8 cellular contexts compared by ENCODE assay signal in the genomic region with DNA sequence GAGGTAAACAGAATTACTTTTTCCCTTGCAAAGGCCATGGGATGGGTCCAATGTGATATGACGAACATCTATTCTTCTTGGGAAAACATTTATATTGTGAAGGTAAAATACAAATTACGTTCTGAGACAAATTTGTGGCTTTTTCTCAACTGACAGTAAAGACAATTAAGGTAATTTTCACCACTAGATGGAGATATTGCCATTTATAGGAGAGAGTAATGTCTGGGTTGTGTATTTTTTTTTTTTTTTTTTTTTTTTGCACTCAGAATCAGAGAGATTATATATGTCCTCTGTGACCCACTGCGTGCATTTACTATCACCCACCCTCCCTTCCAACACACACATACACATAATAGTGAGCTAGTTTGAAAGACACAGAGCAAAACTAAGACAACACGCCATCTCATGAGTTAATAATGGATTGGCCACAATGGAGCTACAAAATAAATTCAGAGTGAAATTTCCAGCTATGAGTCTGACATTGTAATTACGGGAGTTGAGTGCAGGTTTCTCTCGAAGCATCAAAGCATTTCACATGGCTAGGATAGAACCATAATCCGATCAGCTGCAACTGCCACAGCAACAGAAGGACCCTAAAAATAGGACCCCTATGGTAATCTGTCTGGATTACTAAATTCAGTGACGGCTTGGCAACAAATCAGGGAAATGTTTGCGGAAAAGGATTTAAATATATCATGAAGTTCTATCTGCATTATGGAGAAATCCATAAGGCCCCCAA. TPM values are rescaled to one million over a fixed set of nuclear protein-coding genes. Genes with fewer than 3 reads are reported as not detected.
DNase-seq lines count a peak whose midpoint lies in the region; ATAC-seq and TF ChIP-seq lines count a peak whose summit lies in the region.

No MANE protein-coding gene starts in this region.

- DNase-seq in HEK293T (ENCODE audit: extremely low spot score) (peak; percentile 26), NCI-H82 treated with DMSO at 0.1 percent for 48 hours (lab: John Stamatoyannopoulos, UW; ENCODE audit: unreplicated experiment) (peak; percentile 92), choroid plexus epithelial cell (ENCODE audit: low read depth) (peak; percentile 63), neural crest cell (ENCODE audit: low read depth, low spot score) (no peak), COLO668 (lab: John Stamatoyannopoulos, UW; ENCODE audit: unreplicated experiment) (no peak)

- CTCF ChIA-PET in HEK293T (lab: Yijun Ruan, JAX) = interaction anchor here (0.6 to 1.4 kb wide), 8 partner anchors 12 to 1025 kb away, joined by 3 to 10 read pairs (median 4); no protein-coding TSS in a partner anchor

- H3K27ac Mint-ChIP-seq in neural crest cell (ENCODE audit: unreplicated experiment) = no peak overlapping the region

- TF ChIP-seq CTCF in DOHH2 (IDR thresholded peaks at IDR 0.05; ENCODE audit: low read depth, low read length, poor library complexity, severe bottlenecking) = peak; percentile 52
- TF ChIP-seq CTCF in choroid plexus epithelial cell (conservative IDR thresholded peaks at IDR 0.05; ENCODE audit: low read depth, low read length) = peak; percentile 60
- TF ChIP-seq CTCF in neural crest cell (conservative IDR thresholded peaks at IDR 0.05) = peak; percentile 79

- POLR2A ChIA-PET in HEK293T (lab: Yijun Ruan, JAX) = no interaction called here

- peaks cover 2% of the 10 kb centered on the region; the same call in 1 of the 2 replicates for H3K27me3 ChIP-seq in DOHH2 (ENCODE audit: control insufficient read depth, low read length)

- H3K9me2 ChIP-seq in DOHH2 (replicated peaks; ENCODE audit: control insufficient read depth, low read length) = no peaks in the 10 kb centered on the region

- ATAC-seq in GM21423 (IDR thresholded peaks at IDR 0.05; ENCODE audit: unreplicated experiment) (no peak), GM21723 (IDR thresholded peaks at IDR 0.05; ENCODE audit: unreplicated experiment) (no peak)

- H3K27ac ChIP-seq in DOHH2 (ENCODE audit: low read depth, low read length) = no peak overlapping the region

- H3K27me3 Mint-ChIP-seq in neural crest cell (ENCODE audit: low read depth) = no peaks in the 10 kb centered on the region

- no peaks in the 10 kb centered on the region for H3K9me3 Mint-ChIP-seq in neural crest cell

- H3K9me3 ChIP-seq in DOHH2 (ENCODE audit: control insufficient read depth, insufficient read depth, low read length) = no peaks in the 10 kb centered on the region

- H3K36me3 Mint-ChIP-seq in neural crest cell (ENCODE audit: low read depth) = no peaks in the 10 kb centered on the region

- no peaks in the 10 kb centered on the region for H3K4me1 ChIP-seq in DOHH2 (ENCODE audit: control insufficient read depth, low read length)

- H3K4me3 Mint-ChIP-seq in neural crest cell = no peak overlapping the region

- H3K4me3 ChIP-seq in DOHH2 (ENCODE audit: low read length) (no peak overlapping the region), choroid plexus epithelial cell (ENCODE audit: low read depth, low read length) (no peak overlapping the region)

- peaks cover 4% of the 10 kb centered on the region for H3K4me1 Mint-ChIP-seq in neural crest cell

- H3F3A ChIP-seq in DOHH2 (ENCODE audit: control insufficient read depth, insufficient read depth) = no peaks in the 10 kb centered on the region

- no peaks in the 10 kb centered on the region for H3K79me2 ChIP-seq in DOHH2 (ENCODE audit: control insufficient read depth, low read length)

- H4K20me1 ChIP-seq in DOHH2 (ENCODE audit: control insufficient read depth, insufficient read depth, low read depth, low read length) = no peaks in the 10 kb centered on the region

- no peaks in the 10 kb centered on the region for H3K36me3 ChIP-seq in DOHH2 (ENCODE audit: control insufficient read depth, low read length)

- no peak overlapping the region for H3K4me2 ChIP-seq in DOHH2 (ENCODE audit: low read length)

TF ChIP-seq in HEK293T, 16 proteins besides CTCF, POLR2A, EP300 and RAD21:
- no peak for TF ChIP-seq SP1 (IDR thresholded peaks at IDR 0.05)
- no peak for TF ChIP-seq ARNT (IDR thresholded peaks at IDR 0.05)
- no peak for TF ChIP-seq LEF1 (IDR thresholded peaks at IDR 0.05; ENCODE audit: borderline replicate concordance)
- TF ChIP-seq ZNF384 (IDR thresholded peaks at IDR 0.05) = peak; percentile 98

RNA-seq across cellular contexts. Expression of a gene that starts 49.2 kb away (rescaled TPM):
- total RNA-seq in neural crest cell = 6.2 and 6.6 TPM in 2 replicates

Comparison
In these comparisons a context has a peak if more than half of its experiments do, and no peak if none do; other contexts are left out.
1. DNase-seq: peak in HEK293T (single experiment), NCI-H82 treated with DMSO at 0.1 percent for 48 hours (single experiment) and choroid plexus epithelial cell (single experiment); none in neural crest cell (single experiment) and COLO668 (single experiment).
2. Peak in every context shown above with its lines, with median percentiles within 50 percentile points of each other: CTCF ChIP-seq.